1 cellular context compared by ENCODE assay signal in genomic region chr10:5354068-5354467, GRCh38.
TF ChIP-seq lines count a peak whose summit lies in the region.

No MANE protein-coding gene starts in this region.

TF ChIP-seq in GM23338, 12 proteins besides CTCF, POLR2A, EP300 and RAD21 (continued from another document):
- no peak for TF ChIP-seq REST (IDR thresholded peaks at IDR 0.05; ENCODE audit: unreplicated experiment)
